Comparison of ENCODE assay signal across 9 cellular contexts in the genomic region with DNA sequence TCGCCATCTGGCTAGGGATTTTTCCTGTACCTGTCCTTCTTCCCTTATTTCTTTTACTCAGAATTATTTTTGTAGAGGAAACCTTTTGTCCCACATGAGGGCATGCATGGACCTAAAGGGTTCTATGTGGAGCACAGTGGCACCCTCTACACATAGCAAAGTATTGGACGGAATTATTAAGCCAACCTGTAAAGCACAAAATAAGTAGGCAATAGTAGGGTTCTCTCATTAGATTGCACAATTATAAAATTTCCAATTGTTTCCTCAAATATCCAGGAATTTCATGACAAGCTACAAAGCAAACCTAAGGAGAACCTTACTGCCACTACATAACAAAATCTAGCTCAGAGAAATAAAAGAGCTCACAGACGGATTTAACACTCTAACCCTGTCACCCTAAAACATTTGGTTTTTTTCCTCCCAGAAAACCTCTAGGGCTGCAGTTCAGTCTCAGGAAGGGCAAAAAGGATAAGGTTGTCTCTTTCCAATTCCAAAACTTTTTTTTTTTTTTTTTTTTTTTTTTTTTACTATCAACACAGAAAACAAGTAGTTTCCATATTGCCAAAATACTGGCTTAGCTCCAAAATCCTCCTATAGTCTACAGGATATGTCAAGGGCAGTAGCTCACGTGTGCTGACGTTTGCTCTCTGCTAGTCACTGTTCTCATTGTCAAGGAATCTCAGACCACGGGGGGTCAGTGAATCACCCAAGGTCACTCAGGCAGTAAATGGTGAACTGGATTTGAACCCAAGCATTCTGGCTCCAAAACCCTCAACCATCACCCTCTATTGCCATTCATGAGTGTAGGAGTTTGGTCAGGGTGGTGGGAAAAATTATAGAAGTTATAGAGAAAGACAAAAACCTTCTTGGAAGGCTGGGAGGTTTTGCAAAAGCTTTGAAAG. TPM values are rescaled to one million over a fixed set of nuclear protein-coding genes. Genes with fewer than 3 reads are reported as not detected.
DNase-seq lines count a peak whose midpoint lies in the region; ATAC-seq and TF ChIP-seq lines count a peak whose summit lies in the region.
"Had no signal": no experiment of that assay in that cellular context is flagged by ENCODE, and none has a peak within 500 bp of the region (broad histone marks: within the 10 kb centered on the region; RNA-seq: fewer than 3 reads in every experiment).

No MANE protein-coding gene starts in this region.

- H3K27me3 ChIP-seq in SJCRH30: no peaks in the 10 kb centered on the region

- H3K9me3 Mint-ChIP-seq in progenitor cell of endocrine pancreas (ENCODE audit: low read depth): peaks cover 10% of the 10 kb centered on the region
- H3K9me3 Mint-ChIP-seq in activated CD4-positive, alpha-beta T cell treated with anti-CD3 and anti-CD28 coated beads for 36 hours (ENCODE audit: low read depth): no peaks in the 10 kb centered on the region

- CTCF ChIA-PET in activated CD4-positive, alpha-beta T cell treated with anti-CD3 and anti-CD28 coated beads for 36 hours (lab: Charles Lee): interaction anchor here (0.7 to 1.7 kb wide), 8 partner anchors 8 to 214 kb away, joined by 3 to 10 read pairs (median 4); no protein-coding TSS in a partner anchor

- no peak overlapping the region for H3K27ac ChIP-seq in SJCRH30

- POLR2A ChIA-PET in activated CD4-positive, alpha-beta T cell treated with anti-CD3 and anti-CD28 coated beads for 36 hours (lab: Charles Lee): interaction anchor here (0.5 kb wide), 1 partner anchor 49 kb away, joined by 3 read pairs; no protein-coding TSS in a partner anchor

- H3K4me1 ChIP-seq in SJCRH30: no peaks in the 10 kb centered on the region

- TF ChIP-seq CTCF in fibroblast of the aortic adventitia (IDR thresholded peaks at IDR 0.05; ENCODE audit: insufficient read depth, low read length): no peak
- no peak for TF ChIP-seq CTCF in progenitor cell of endocrine pancreas (IDR thresholded peaks at IDR 0.05; ENCODE audit: unreplicated experiment)

- H3K27me3 Mint-ChIP-seq in progenitor cell of endocrine pancreas: no peaks in the 10 kb centered on the region
- no peaks in the 10 kb centered on the region for H3K27me3 Mint-ChIP-seq in activated CD4-positive, alpha-beta T cell treated with anti-CD3 and anti-CD28 coated beads for 36 hours

- H3K36me3 ChIP-seq in SJCRH30: no peaks in the 10 kb centered on the region

- H3K4me3 Mint-ChIP-seq in progenitor cell of endocrine pancreas (ENCODE audit: low read depth): no peak overlapping the region
- no peak overlapping the region for H3K4me3 Mint-ChIP-seq in activated CD4-positive, alpha-beta T cell treated with anti-CD3 and anti-CD28 coated beads for 36 hours

- H3K4me3 ChIP-seq in SJCRH30: no peak overlapping the region
- no peak overlapping the region for H3K4me3 ChIP-seq in fibroblast of the aortic adventitia (ENCODE audit: low read depth, low read length)

- intact Hi-C loops in activated CD4-positive, alpha-beta T cell treated with anti-CD3 and anti-CD28 coated beads for 36 hours (cut with DNase I, micrococcal nuclease): no loop called here

- no peaks in the 10 kb centered on the region for H3K9me3 ChIP-seq in SJCRH30 (replicated peaks)

- peaks cover 6% of the 10 kb centered on the region for H3K4me1 Mint-ChIP-seq in progenitor cell of endocrine pancreas (ENCODE audit: low read depth)
- no peaks in the 10 kb centered on the region for H3K4me1 Mint-ChIP-seq in activated CD4-positive, alpha-beta T cell treated with anti-CD3 and anti-CD28 coated beads for 36 hours

- peak overlapping the region; percentile 73 for H3K27ac Mint-ChIP-seq in progenitor cell of endocrine pancreas
- H3K27ac Mint-ChIP-seq in activated CD4-positive, alpha-beta T cell treated with anti-CD3 and anti-CD28 coated beads for 36 hours: no peak overlapping the region

- DNase-seq in HCEC 1CT: peak; percentile 96
- DNase-seq in SJCRH30: peak; percentile 23 to 25
- peak; percentile 98 for DNase-seq in fibroblast of the aortic adventitia (ENCODE audit: low read depth)
- no peak for DNase-seq in progenitor cell of endocrine pancreas (ENCODE audit: low spot score, unreplicated experiment)
- DNase-seq in SHP77 treated with DMSO at 0.1 percent for 48 hours (lab: John Stamatoyannopoulos, UW): no peak
- no peak for DNase-seq in NCI-H748 treated with DMSO at 0.1 percent for 48 hours (lab: John Stamatoyannopoulos, UW)
- no peak for DNase-seq in activated CD4-positive, alpha-beta T cell treated with anti-CD3 and anti-CD28 coated beads for 36 hours
- DNase-seq: NCI-H2081 had no signal

- no peak for ATAC-seq in activated CD4-positive, alpha-beta T cell treated with anti-CD3 and anti-CD28 coated beads for 36 hours
- no peak for ATAC-seq in GM21576 (IDR thresholded peaks at IDR 0.05; ENCODE audit: unreplicated experiment)

- no peaks in the 10 kb centered on the region for H3K36me3 Mint-ChIP-seq in progenitor cell of endocrine pancreas (ENCODE audit: insufficient read depth)
- H3K36me3 Mint-ChIP-seq in activated CD4-positive, alpha-beta T cell treated with anti-CD3 and anti-CD28 coated beads for 36 hours (ENCODE audit: low read depth): no peaks in the 10 kb centered on the region

RNA-seq across cellular contexts. Expression of a gene that starts 52.3 kb away (rescaled TPM):
- total RNA-seq in SJCRH30 (2014; rRNA removed; shearing (Covaris generic)): 1.1 and 1.4 TPM in 2 replicates
- 5.7 and 21.1 TPM in 2 replicates for total RNA-seq in fibroblast of the aortic adventitia (ENCODE audit: low replicate concordance)
- 2.1 and 2.5 TPM in 2 replicates for total RNA-seq in progenitor cell of endocrine pancreas
- 1 to 10 TPM; 4.9 to 6.3 TPM for total RNA-seq in activated CD4-positive, alpha-beta T cell treated with anti-CD3 and anti-CD28 coated beads for 36 hours

Comparison
In these comparisons a context has a peak if more than half of its experiments do, and no peak if none do; other contexts are left out.
1. DNase-seq: peak in HCEC 1CT (single experiment), SJCRH30 (2 of 2) and fibroblast of the aortic adventitia (single experiment); none in progenitor cell of endocrine pancreas (single experiment), SHP77 treated with DMSO at 0.1 percent for 48 hours (single experiment), NCI-H748 treated with DMSO at 0.1 percent for 48 hours (single experiment) and activated CD4-positive, alpha-beta T cell treated with anti-CD3 and anti-CD28 coated beads for 36 hours (single experiment).